Comparison of ENCODE assay signal across 8 cellular contexts in the genomic region with DNA sequence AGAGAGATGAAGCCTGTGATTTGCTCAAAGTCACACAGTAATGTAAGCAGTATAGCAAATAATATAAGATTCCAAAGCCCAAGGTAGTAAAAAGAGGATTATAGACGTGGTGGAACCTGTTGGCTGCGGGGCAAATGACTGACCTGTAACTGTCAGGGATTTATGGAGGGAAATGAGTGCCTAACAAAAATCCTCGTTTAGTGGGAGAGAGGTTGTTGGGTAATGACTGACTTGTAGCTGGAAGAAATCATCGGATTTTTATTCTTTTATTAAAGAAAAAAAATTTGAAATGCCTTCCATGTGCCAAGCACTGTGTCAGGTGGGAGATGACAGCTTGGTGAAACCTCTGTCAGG. TPM values are rescaled to one million over a fixed set of nuclear protein-coding genes. Genes with fewer than 3 reads are reported as not detected.
DNase-seq lines count a peak whose midpoint lies in the region; ATAC-seq and TF ChIP-seq lines count a peak whose summit lies in the region.

No MANE protein-coding gene starts in this region.

- H3K27me3 ChIP-seq in upper lobe of left lung: no peaks in the 10 kb centered on the region

- H3K27ac Mint-ChIP-seq in activated naive CD4-positive, alpha-beta T cell treated with anti-CD3 and anti-CD28 coated beads, Interleukin-2, amount 50 U/mL, for 24 hours: peak overlapping the region; percentile 98
- H3K27ac Mint-ChIP-seq in brain (peak overlapping the region; percentile 93 to 97 (median 95)), memory B cell (peak overlapping the region; percentile 85)

- H3K9me3 Mint-ChIP-seq in activated naive CD4-positive, alpha-beta T cell treated with anti-CD3 and anti-CD28 coated beads, Interleukin-2, amount 50 U/mL, for 24 hours: no peaks in the 10 kb centered on the region
- H3K9me3 Mint-ChIP-seq in brain: no peaks in the 10 kb centered on the region
- no peaks in the 10 kb centered on the region for H3K9me3 Mint-ChIP-seq in memory B cell

- H3K27me3 Mint-ChIP-seq in activated naive CD4-positive, alpha-beta T cell treated with anti-CD3 and anti-CD28 coated beads, Interleukin-2, amount 50 U/mL, for 24 hours: no peaks in the 10 kb centered on the region
- H3K27me3 Mint-ChIP-seq in brain (peaks cover 8% of the 10 kb centered on the region), memory B cell (no peaks in the 10 kb centered on the region)

- TF ChIP-seq CTCF in brain (conservative IDR thresholded peaks at IDR 0.05): no peak
- TF ChIP-seq CTCF in upper lobe of left lung (IDR thresholded peaks at IDR 0.05): no peak

- peak in 1 of 4 donors; percentile 39 for TF ChIP-seq POLR2A in upper lobe of left lung (IDR thresholded peaks at IDR 0.05)

- peaks cover 20 to 28% (median 25%) of the 10 kb centered on the region in 4 donors for H3K36me3 ChIP-seq in upper lobe of left lung

- no peaks in the 10 kb centered on the region for H3K9me3 ChIP-seq in upper lobe of left lung

- ATAC-seq in memory B cell (ENCODE audit: low read depth) (no peak), upper lobe of left lung (ENCODE audit: low FRiP score in 2 of 2) (no peak), GM21526 (IDR thresholded peaks at IDR 0.05; ENCODE audit: low FRiP score, unreplicated experiment) (no peak)

- peak overlapping the region; percentile 77 to 88 (median 85) for H3K27ac ChIP-seq in upper lobe of left lung

- no peak for DNase-seq in activated naive CD4-positive, alpha-beta T cell (lab: John Stamatoyannopoulos, UW)
- DNase-seq in memory B cell (ENCODE audit: low spot score in 2 of 2): no peak
- DNase-seq in upper lobe of left lung: no peak
- no peak for DNase-seq in GM19238 (ENCODE audit: insufficient read length, low spot score)
- no peak for DNase-seq in NCI-H524 (lab: John Stamatoyannopoulos, UW)

- peak overlapping the region in 3 of 4 donors; percentile 61 to 77 (median 68) for H3K4me3 ChIP-seq in upper lobe of left lung

- peaks cover 6% of the 10 kb centered on the region for H3K36me3 Mint-ChIP-seq in activated naive CD4-positive, alpha-beta T cell treated with anti-CD3 and anti-CD28 coated beads, Interleukin-2, amount 50 U/mL, for 24 hours
- H3K36me3 Mint-ChIP-seq in brain (peaks cover 25% of the 10 kb centered on the region), memory B cell (no peaks in the 10 kb centered on the region)

- peaks cover 9 to 43% (median 12%) of the 10 kb centered on the region in 4 donors for H3K4me1 ChIP-seq in upper lobe of left lung

- peak overlapping the region; percentile 100 for H3K4me3 Mint-ChIP-seq in activated naive CD4-positive, alpha-beta T cell treated with anti-CD3 and anti-CD28 coated beads, Interleukin-2, amount 50 U/mL, for 24 hours
- H3K4me3 Mint-ChIP-seq in brain (peak overlapping the region; percentile 99 to 100 (median 100)), memory B cell (peak overlapping the region; percentile 98)

- 14 to 17% methylated on average over 4 of the region's 4 CpGs for WGBS in upper lobe of left lung, 2 donors

- no peak for TF ChIP-seq EP300 in upper lobe of left lung (IDR thresholded peaks at IDR 0.05)

- H3K4me1 Mint-ChIP-seq in activated naive CD4-positive, alpha-beta T cell treated with anti-CD3 and anti-CD28 coated beads, Interleukin-2, amount 50 U/mL, for 24 hours: peaks cover 38% of the 10 kb centered on the region
- H3K4me1 Mint-ChIP-seq in brain (peaks cover 38% of the 10 kb centered on the region), memory B cell (peaks cover 13% of the 10 kb centered on the region)

RNA-seq across cellular contexts. Expression of gene CLP1, which starts 0.6 kb away (rescaled TPM):
- 6.4 TPM for polyA plus RNA-seq in brain (ENCODE audit: insufficient read depth, low read depth, low replicate concordance)
- total RNA-seq in upper lobe of left lung: 10 to 100 TPM; 10.5 to 16.9 (median 13.4) TPM

RNA-seq across cellular contexts. Expression of gene YPEL4, which starts 7.2 kb away (rescaled TPM):
- polyA plus RNA-seq in brain (ENCODE audit: insufficient read depth, low read depth, low replicate concordance): 25.0 TPM
- total RNA-seq in upper lobe of left lung: 1 to 10 TPM in 5 of 6 donors, under 1 TPM in 1; 0.91 to 8.4 (median 3.5) TPM

RNA-seq across cellular contexts. Expression of gene ZDHHC5, which starts 11.0 kb away (rescaled TPM):
- polyA plus RNA-seq in brain (ENCODE audit: insufficient read depth, low read depth, low replicate concordance): 37.7 TPM
- total RNA-seq in upper lobe of left lung: 10 to 100 TPM; 45.1 to 81.9 (median 58.7) TPM

RNA-seq across cellular contexts. Expression of gene MED19, which starts 55.1 kb away (rescaled TPM):
- 38.6 TPM for polyA plus RNA-seq in brain (ENCODE audit: insufficient read depth, low read depth, low replicate concordance)
- 10 to 100 TPM in 5 of 6 donors, 1 to 10 TPM in 1; 7.4 to 14.9 (median 13.5) TPM for total RNA-seq in upper lobe of left lung

RNA-seq across cellular contexts. Expression of gene TMX2, which starts 55.5 kb away (rescaled TPM):
- 155 TPM for polyA plus RNA-seq in brain (ENCODE audit: insufficient read depth, low read depth, low replicate concordance)
- total RNA-seq in upper lobe of left lung: 10 to 100 TPM; 16.2 to 67.3 (median 53.1) TPM
